In the genomic region with DNA sequence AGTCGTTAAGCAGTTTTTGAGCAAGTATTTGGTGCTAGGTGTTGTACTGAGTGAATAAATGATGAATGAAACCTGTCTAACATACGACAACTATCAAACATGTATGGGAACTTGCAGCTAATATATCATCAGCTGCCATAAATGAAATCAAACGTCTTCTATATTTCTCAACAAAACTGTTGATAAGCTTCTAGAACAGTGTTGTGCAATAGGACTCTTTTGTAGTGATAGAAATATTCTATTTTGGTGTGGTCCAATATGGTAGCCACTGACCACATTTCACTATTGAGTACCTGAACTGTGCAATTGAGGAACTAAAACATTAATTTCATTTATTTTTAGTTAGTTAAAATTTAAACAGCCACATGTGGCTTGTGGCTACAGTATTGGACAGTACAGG, we compare ENCODE assay signal across 1 cellular context.
A peak's percentile ranks its signal among the peaks of the same experiment; 100 is the strongest.
TF ChIP-seq lines count a peak whose summit lies in the region.

No MANE protein-coding gene starts in this region.

TF ChIP-seq in K562, 482 proteins besides CTCF, POLR2A, EP300 and RAD21 (continued from another document):
- TF ChIP-seq, protein P1, sequence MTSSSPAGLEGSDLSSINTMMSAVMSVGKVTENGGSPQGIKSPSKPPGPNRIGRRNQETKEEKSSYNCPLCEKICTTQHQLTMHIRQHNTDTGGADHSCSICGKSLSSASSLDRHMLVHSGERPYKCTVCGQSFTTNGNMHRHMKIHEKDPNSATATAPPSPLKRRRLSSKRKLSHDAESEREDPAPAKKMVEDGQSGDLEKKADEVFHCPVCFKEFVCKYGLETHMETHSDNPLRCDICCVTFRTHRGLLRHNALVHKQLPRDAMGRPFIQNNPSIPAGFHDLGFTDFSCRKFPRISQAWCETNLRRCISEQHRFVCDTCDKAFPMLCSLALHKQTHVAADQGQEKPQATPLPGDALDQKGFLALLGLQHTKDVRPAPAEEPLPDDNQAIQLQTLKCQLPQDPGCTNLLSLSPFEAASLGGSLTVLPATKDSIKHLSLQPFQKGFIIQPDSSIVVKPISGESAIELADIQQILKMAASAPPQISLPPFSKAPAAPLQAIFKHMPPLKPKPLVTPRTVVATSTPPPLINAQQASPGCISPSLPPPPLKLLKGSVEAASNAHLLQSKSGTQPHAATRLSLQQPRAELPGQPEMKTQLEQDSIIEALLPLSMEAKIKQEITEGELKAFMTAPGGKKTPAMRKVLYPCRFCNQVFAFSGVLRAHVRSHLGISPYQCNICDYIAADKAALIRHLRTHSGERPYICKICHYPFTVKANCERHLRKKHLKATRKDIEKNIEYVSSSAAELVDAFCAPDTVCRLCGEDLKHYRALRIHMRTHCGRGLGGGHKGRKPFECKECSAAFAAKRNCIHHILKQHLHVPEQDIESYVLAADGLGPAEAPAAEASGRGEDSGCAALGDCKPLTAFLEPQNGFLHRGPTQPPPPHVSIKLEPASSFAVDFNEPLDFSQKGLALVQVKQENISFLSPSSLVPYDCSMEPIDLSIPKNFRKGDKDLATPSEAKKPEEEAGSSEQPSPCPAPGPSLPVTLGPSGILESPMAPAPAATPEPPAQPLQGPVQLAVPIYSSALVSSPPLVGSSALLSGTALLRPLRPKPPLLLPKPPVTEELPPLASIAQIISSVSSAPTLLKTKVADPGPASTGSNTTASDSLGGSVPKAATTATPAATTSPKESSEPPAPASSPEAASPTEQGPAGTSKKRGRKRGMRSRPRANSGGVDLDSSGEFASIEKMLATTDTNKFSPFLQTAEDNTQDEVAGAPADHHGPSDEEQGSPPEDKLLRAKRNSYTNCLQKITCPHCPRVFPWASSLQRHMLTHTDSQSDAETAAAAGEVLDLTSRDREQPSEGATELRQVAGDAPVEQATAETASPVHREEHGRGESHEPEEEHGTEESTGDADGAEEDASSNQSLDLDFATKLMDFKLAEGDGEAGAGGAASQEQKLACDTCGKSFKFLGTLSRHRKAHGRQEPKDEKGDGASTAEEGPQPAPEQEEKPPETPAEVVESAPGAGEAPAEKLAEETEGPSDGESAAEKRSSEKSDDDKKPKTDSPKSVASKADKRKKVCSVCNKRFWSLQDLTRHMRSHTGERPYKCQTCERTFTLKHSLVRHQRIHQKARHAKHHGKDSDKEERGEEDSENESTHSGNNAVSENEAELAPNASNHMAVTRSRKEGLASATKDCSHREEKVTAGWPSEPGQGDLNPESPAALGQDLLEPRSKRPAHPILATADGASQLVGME (CRISPR knock-in tag; IDR thresholded peaks at IDR 0.05), result no peak
- TF ChIP-seq NCOA4 (IDR thresholded peaks at IDR 0.05; ENCODE audit: partially characterized antibody) (no peak), ELF1 (tag; IDR thresholded peaks at IDR 0.05) (no peak), RBBP5 (IDR thresholded peaks at IDR 0.05; ENCODE audit: borderline replicate concordance, insufficient read depth, low read length, poor library complexity, severe bottlenecking) (no peak), CEBPB (tag; IDR thresholded peaks at IDR 0.05) (peak; percentile 87), TBP (optimal IDR thresholded peaks at IDR 0.05; ENCODE audit: low read depth, low read length) (no peak), PCBP2 (IDR thresholded peaks at IDR 0.05; ENCODE audit: low read depth, low read length, poor library complexity, severe bottlenecking) (no peak), ZC3H4 (CRISPR knock-in tag; IDR thresholded peaks at IDR 0.05; ENCODE audit: borderline replicate concordance) (no peak), PHF20 (IDR thresholded peaks at IDR 0.05; ENCODE audit: partially characterized antibody) (no peak), CEBPG (CRISPR knock-in tag; IDR thresholded peaks at IDR 0.05) (no peak), CEBPG (tag; conservative IDR thresholded peaks at IDR 0.05 in 1 of 2, IDR thresholded peaks at IDR 0.05 in 1 of 2) (peak; percentile 38 to 66; a peak in 3 of 4 replicates), PTRF (tag; IDR thresholded peaks at IDR 0.05) (no peak)
TF ChIP-seq in K562: peak in this region for 3.
